Comparison of ENCODE assay signal across 1 cellular context in genomic region chr12:2959508-2960431, GRCh38.
TF ChIP-seq lines count a peak whose summit lies in the region.

No MANE protein-coding gene starts in this region.

TF ChIP-seq in HepG2, 621 proteins besides CTCF, POLR2A, EP300 and RAD21 (continued from another document and continues in another):
- TF ChIP-seq TAF15 (IDR thresholded peaks at IDR 0.05; ENCODE audit: low read depth, low read length, poor library complexity, severe bottlenecking) (no peak), IRF2 (CRISPR knock-in tag; IDR thresholded peaks at IDR 0.05) (no peak), ZNF781 (CRISPR knock-in tag; IDR thresholded peaks at IDR 0.05; ENCODE audit: borderline replicate concordance, not compliant biosample characterization) (no peak), KAT7 (CRISPR knock-in tag; IDR thresholded peaks at IDR 0.05; ENCODE audit: borderline replicate concordance) (no peak), FOXA3 (CRISPR knock-in tag; IDR thresholded peaks at IDR 0.05) (no peak), ZNF614 (CRISPR knock-in tag; IDR thresholded peaks at IDR 0.05; ENCODE audit: borderline replicate concordance) (no peak), MEF2D (CRISPR knock-in tag; IDR thresholded peaks at IDR 0.05) (no peak; the same call in 1 of the 2 replicates), ZSCAN20 (CRISPR knock-in tag; IDR thresholded peaks at IDR 0.05; ENCODE audit: borderline replicate concordance) (no peak), ZNF589 (CRISPR knock-in tag; conservative IDR thresholded peaks at IDR 0.05) (peak; percentile 39), FOXP1 (IDR thresholded peaks at IDR 0.05) (no peak), FOXP1 (CRISPR knock-in tag; IDR thresholded peaks at IDR 0.05) (0 out of 2 replicates have a peak, but pooled peaks have one; percentile 3), SUZ12 (IDR thresholded peaks at IDR 0.05; ENCODE audit: low read depth, low read length) (no peak), ZNF101 (CRISPR knock-in tag; IDR thresholded peaks at IDR 0.05; ENCODE audit: borderline replicate concordance, low read depth) (no peak), TRIM24 (CRISPR knock-in tag; IDR thresholded peaks at IDR 0.05) (no peak), NR2F6 (IDR thresholded peaks at IDR 0.05) (no peak), NR2F6 (CRISPR knock-in tag; IDR thresholded peaks at IDR 0.05) (no peak), HNRNPUL1 (IDR thresholded peaks at IDR 0.05; ENCODE audit: low read depth, low read length) (no peak), ZNF20 (CRISPR knock-in tag; IDR thresholded peaks at IDR 0.05) (no peak), KDM5A (IDR thresholded peaks at IDR 0.05; ENCODE audit: borderline replicate concordance, low read length) (no peak), SKI (IDR thresholded peaks at IDR 0.05; ENCODE audit: partially characterized antibody) (no peak), POLR2G (IDR thresholded peaks at IDR 0.05; ENCODE audit: low read depth, low read length) (no peak), ZNF282 (IDR thresholded peaks at IDR 0.05; ENCODE audit: partially characterized antibody) (no peak), ZBTB38 (CRISPR knock-in tag; IDR thresholded peaks at IDR 0.05) (0 out of 2 replicates have a peak, but pooled peaks have one; percentile 21), ZNF780A (CRISPR knock-in tag; IDR thresholded peaks at IDR 0.05) (peak; percentile 63), MEIS2 (CRISPR knock-in tag; IDR thresholded peaks at IDR 0.05) (no peak; the same call in 1 of the 2 replicates), ZC3H13 (CRISPR knock-in tag; IDR thresholded peaks at IDR 0.05) (peak; percentile 74; the same call in 1 of the 2 replicates), POLR2AphosphoS5 (IDR thresholded peaks at IDR 0.05; ENCODE audit: low read depth, low read length) (no peak; the same call in 1 of the 2 replicates), ZNF546 (CRISPR knock-in tag; conservative IDR thresholded peaks at IDR 0.05) (peak; percentile 51; the same call in 1 of the 2 replicates), FIP1L1 (IDR thresholded peaks at IDR 0.05; ENCODE audit: borderline replicate concordance, insufficient read depth, low read depth, low read length) (no peak), E2F1 (CRISPR knock-in tag; IDR thresholded peaks at IDR 0.05) (no peak), SP4 (CRISPR knock-in tag; IDR thresholded peaks at IDR 0.05) (no peak), HNRNPLL (IDR thresholded peaks at IDR 0.05; ENCODE audit: low read depth, low read length, poor library complexity, severe bottlenecking) (peak; percentile 61), HNF4G (IDR thresholded peaks at IDR 0.05; ENCODE audit: borderline replicate concordance, low read depth, low read length) (no peak), HNF4G (CRISPR knock-in tag; IDR thresholded peaks at IDR 0.05; ENCODE audit: borderline replicate concordance, low read depth) (no peak), CREM (IDR thresholded peaks at IDR 0.05) (no peak), CREM (CRISPR knock-in tag; IDR thresholded peaks at IDR 0.05) (no peak), ZNF496 (CRISPR knock-in tag; IDR thresholded peaks at IDR 0.05; ENCODE audit: insufficient replicate concordance) (no peak), ZNF557 (CRISPR knock-in tag; IDR thresholded peaks at IDR 0.05) (no peak), TAF1 (CRISPR knock-in tag; IDR thresholded peaks at IDR 0.05) (peak; percentile 54), ZNF335 (CRISPR knock-in tag; IDR thresholded peaks at IDR 0.05) (no peak), THYN1 (CRISPR knock-in tag; IDR thresholded peaks at IDR 0.05; ENCODE audit: borderline replicate concordance, low read depth) (no peak), TRAFD1 (CRISPR knock-in tag; IDR thresholded peaks at IDR 0.05; ENCODE audit: borderline replicate concordance) (no peak), REXO4 (CRISPR knock-in tag; IDR thresholded peaks at IDR 0.05; ENCODE audit: borderline replicate concordance) (no peak), ZNF121 (CRISPR knock-in tag; IDR thresholded peaks at IDR 0.05) (no peak), KLF13 (CRISPR knock-in tag; IDR thresholded peaks at IDR 0.05) (no peak), SYNCRIP (IDR thresholded peaks at IDR 0.05; ENCODE audit: insufficient read depth, low read depth, low read length) (no peak), ZNF777 (CRISPR knock-in tag; IDR thresholded peaks at IDR 0.05) (no peak), MXD1 (CRISPR knock-in tag; IDR thresholded peaks at IDR 0.05) (peak; percentile 80; the same call in 1 of the 2 replicates), JUND (CRISPR knock-in tag; IDR thresholded peaks at IDR 0.05) (no peak), ZNF382 (CRISPR knock-in tag; IDR thresholded peaks at IDR 0.05; ENCODE audit: borderline replicate concordance) (no peak), ZNF367 (CRISPR knock-in tag; IDR thresholded peaks at IDR 0.05; ENCODE audit: borderline replicate concordance) (no peak)
- TF ChIP-seq, protein P1, sequence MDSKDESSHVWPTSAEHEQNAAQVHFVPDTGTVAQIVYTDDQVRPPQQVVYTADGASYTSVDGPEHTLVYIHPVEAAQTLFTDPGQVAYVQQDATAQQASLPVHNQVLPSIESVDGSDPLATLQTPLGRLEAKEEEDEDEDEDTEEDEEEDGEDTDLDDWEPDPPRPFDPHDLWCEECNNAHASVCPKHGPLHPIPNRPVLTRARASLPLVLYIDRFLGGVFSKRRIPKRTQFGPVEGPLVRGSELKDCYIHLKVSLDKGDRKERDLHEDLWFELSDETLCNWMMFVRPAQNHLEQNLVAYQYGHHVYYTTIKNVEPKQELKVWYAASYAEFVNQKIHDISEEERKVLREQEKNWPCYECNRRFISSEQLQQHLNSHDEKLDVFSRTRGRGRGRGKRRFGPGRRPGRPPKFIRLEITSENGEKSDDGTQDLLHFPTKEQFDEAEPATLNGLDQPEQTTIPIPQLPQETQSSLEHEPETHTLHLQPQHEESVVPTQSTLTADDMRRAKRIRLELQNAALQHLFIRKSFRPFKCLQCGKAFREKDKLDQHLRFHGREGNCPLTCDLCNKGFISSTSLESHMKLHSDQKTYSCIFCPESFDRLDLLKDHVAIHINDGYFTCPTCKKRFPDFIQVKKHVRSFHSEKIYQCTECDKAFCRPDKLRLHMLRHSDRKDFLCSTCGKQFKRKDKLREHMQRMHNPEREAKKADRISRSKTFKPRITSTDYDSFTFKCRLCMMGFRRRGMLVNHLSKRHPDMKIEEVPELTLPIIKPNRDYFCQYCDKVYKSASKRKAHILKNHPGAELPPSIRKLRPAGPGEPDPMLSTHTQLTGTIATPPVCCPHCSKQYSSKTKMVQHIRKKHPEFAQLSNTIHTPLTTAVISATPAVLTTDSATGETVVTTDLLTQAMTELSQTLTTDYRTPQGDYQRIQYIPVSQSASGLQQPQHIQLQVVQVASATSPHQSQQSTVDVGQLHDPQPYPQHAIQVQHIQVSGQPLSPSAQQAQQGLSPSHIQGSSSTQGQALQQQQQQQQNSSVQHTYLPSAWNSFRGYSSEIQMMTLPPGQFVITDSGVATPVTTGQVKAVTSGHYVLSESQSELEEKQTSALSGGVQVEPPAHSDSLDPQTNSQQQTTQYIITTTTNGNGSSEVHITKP (CRISPR knock-in tag; IDR thresholded peaks at IDR 0.05; ENCODE audit: low read depth), result no peak
- TF ChIP-seq, protein P2, sequence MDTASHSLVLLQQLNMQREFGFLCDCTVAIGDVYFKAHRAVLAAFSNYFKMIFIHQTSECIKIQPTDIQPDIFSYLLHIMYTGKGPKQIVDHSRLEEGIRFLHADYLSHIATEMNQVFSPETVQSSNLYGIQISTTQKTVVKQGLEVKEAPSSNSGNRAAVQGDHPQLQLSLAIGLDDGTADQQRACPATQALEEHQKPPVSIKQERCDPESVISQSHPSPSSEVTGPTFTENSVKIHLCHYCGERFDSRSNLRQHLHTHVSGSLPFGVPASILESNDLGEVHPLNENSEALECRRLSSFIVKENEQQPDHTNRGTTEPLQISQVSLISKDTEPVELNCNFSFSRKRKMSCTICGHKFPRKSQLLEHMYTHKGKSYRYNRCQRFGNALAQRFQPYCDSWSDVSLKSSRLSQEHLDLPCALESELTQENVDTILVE (CRISPR knock-in tag; IDR thresholded peaks at IDR 0.05), result no peak
- TF ChIP-seq, protein P3, sequence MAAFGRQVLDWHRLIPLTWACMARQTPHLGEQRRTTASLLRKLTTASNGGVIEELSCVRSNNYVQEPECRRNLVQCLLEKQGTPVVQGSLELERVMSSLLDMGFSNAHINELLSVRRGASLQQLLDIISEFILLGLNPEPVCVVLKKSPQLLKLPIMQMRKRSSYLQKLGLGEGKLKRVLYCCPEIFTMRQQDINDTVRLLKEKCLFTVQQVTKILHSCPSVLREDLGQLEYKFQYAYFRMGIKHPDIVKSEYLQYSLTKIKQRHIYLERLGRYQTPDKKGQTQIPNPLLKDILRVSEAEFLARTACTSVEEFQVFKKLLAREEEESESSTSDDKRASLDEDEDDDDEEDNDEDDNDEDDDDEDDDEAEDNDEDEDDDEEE (CRISPR knock-in tag; IDR thresholded peaks at IDR 0.05), result no peak
- TF ChIP-seq, protein P4, sequence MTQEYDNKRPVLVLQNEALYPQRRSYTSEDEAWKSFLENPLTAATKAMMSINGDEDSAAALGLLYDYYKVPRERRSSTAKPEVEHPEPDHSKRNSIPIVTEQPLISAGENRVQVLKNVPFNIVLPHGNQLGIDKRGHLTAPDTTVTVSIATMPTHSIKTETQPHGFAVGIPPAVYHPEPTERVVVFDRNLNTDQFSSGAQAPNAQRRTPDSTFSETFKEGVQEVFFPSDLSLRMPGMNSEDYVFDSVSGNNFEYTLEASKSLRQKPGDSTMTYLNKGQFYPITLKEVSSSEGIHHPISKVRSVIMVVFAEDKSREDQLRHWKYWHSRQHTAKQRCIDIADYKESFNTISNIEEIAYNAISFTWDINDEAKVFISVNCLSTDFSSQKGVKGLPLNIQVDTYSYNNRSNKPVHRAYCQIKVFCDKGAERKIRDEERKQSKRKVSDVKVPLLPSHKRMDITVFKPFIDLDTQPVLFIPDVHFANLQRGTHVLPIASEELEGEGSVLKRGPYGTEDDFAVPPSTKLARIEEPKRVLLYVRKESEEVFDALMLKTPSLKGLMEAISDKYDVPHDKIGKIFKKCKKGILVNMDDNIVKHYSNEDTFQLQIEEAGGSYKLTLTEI (CRISPR knock-in tag; conservative IDR thresholded peaks at IDR 0.05), result no peak
- TF ChIP-seq, protein P5, sequence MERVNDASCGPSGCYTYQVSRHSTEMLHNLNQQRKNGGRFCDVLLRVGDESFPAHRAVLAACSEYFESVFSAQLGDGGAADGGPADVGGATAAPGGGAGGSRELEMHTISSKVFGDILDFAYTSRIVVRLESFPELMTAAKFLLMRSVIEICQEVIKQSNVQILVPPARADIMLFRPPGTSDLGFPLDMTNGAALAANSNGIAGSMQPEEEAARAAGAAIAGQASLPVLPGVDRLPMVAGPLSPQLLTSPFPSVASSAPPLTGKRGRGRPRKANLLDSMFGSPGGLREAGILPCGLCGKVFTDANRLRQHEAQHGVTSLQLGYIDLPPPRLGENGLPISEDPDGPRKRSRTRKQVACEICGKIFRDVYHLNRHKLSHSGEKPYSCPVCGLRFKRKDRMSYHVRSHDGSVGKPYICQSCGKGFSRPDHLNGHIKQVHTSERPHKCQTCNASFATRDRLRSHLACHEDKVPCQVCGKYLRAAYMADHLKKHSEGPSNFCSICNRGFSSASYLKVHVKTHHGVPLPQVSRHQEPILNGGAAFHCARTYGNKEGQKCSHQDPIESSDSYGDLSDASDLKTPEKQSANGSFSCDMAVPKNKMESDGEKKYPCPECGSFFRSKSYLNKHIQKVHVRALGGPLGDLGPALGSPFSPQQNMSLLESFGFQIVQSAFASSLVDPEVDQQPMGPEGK (CRISPR knock-in tag; IDR thresholded peaks at IDR 0.05), result no peak; the same call in 1 of the 2 replicates
- TF ChIP-seq, protein P6, sequence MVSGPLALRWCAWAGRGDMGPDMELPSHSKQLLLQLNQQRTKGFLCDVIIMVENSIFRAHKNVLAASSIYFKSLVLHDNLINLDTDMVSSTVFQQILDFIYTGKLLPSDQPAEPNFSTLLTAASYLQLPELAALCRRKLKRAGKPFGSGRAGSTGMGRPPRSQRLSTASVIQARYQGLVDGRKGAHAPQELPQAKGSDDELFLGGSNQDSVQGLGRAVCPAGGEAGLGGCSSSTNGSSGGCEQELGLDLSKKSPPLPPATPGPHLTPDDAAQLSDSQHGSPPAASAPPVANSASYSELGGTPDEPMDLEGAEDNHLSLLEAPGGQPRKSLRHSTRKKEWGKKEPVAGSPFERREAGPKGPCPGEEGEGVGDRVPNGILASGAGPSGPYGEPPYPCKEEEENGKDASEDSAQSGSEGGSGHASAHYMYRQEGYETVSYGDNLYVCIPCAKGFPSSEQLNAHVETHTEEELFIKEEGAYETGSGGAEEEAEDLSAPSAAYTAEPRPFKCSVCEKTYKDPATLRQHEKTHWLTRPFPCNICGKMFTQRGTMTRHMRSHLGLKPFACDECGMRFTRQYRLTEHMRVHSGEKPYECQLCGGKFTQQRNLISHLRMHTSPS (CRISPR knock-in tag; IDR thresholded peaks at IDR 0.05; ENCODE audit: low read depth), result no peak
